33 cellular contexts compared by ENCODE assay signal in genomic region chr16:12721841-12722467, GRCh38.
A peak's percentile ranks its signal among the peaks of the same experiment; 100 is the strongest.
DNase-seq lines count a peak whose midpoint lies in the region; ATAC-seq, FAIRE-seq and TF ChIP-seq lines count a peak whose summit lies in the region.
"Had no signal": no experiment of that assay in that cellular context is flagged by ENCODE, and none has a peak within 500 bp of the region (broad histone marks: within the 10 kb centered on the region; RNA-seq: fewer than 3 reads in every experiment).

No MANE protein-coding gene starts in this region.

- no peak for TF ChIP-seq RAD21 in liver (IDR thresholded peaks at IDR 0.05)
- TF ChIP-seq RAD21 in HepG2 (CRISPR knock-in tag; IDR thresholded peaks at IDR 0.05), result no peak

- H3K27me3 Mint-ChIP-seq in CD4-positive, alpha-beta memory T cell, result no peaks in the 10 kb centered on the region
- H3K27me3 Mint-ChIP-seq: CD4-positive, CD25-positive, alpha-beta regulatory T cell; natural killer cell treated with Interleukin-12 subunit alpha and Interleukin-12 subunit beta and Interleukin-15 and Interleukin-18, amount 100 ng/mL, for 72 hours had no signal

- intact Hi-C loops in HepG2 (cut with micrococcal nuclease; ENCODE audit: unreplicated experiment), result no loop called here
- intact Hi-C loops in body of pancreas (cut with DNase I), result no loop called here
- intact Hi-C loops in left colon (cut with DNase I, micrococcal nuclease), result no loop called here
- intact Hi-C loops in CD4-positive, alpha-beta memory T cell (cut with micrococcal nuclease), result no loop called here

- no peak overlapping the region for H3K4me3 Mint-ChIP-seq in CD4-positive, alpha-beta memory T cell
- H3K4me3 Mint-ChIP-seq: CD4-positive, CD25-positive, alpha-beta regulatory T cell; natural killer cell treated with Interleukin-12 subunit alpha and Interleukin-12 subunit beta and Interleukin-15 and Interleukin-18, amount 100 ng/mL, for 72 hours had no signal

- ATAC-seq in HepG2, result no peak
- no peak for ATAC-seq in body of pancreas
- no peak for ATAC-seq in left colon
- ATAC-seq: A549; activated naive CD4-positive, alpha-beta T cell treated with anti-CD3 and anti-CD28 coated beads, Interleukin-2, amount 50 U/mL, for 72 hours had no signal

- H3K36me3 Mint-ChIP-seq in CD4-positive, alpha-beta memory T cell, result peaks cover 20 to 26% of the 10 kb centered on the region in 2 donors
- H3K36me3 Mint-ChIP-seq: activated naive CD4-positive, alpha-beta T cell treated with anti-CD3 and anti-CD28 coated beads, Interleukin-2, amount 50 U/mL, for 72 hours; natural killer cell treated with Interleukin-12 subunit alpha and Interleukin-12 subunit beta and Interleukin-15 and Interleukin-18, amount 100 ng/mL, for 72 hours had no signal

- no peaks in the 10 kb centered on the region for H3K9me3 ChIP-seq in liver (ENCODE audit: control insufficient read depth in 4 of 4, low read length in 3 of 4)
- no peaks in the 10 kb centered on the region for H3K9me3 ChIP-seq in HepG2 (ENCODE audit: low read length)
- H3K9me3 ChIP-seq in osteoblast (ENCODE audit: low read depth, low read length), result no peaks in the 10 kb centered on the region
- H3K9me3 ChIP-seq in body of pancreas, result no peaks in the 10 kb centered on the region
- H3K9me3 ChIP-seq in CD4-positive, alpha-beta memory T cell (ENCODE audit: control insufficient read depth in 1 of 2, low read length in 2 of 2), result no peaks in the 10 kb centered on the region
- H3K9me3 ChIP-seq: A549, ovary, Peyer's patch, stomach, transverse colon had no signal

- no peak for DNase-seq in HepG2 (ENCODE audit: low spot score)
- peak; percentile 92 for DNase-seq in foreskin melanocyte
- DNase-seq in osteoblast (ENCODE audit: insufficient read length, low spot score, missing footprints), result peak; percentile 47
- no peak for DNase-seq in body of pancreas
- no peak for DNase-seq in left colon
- no peak for DNase-seq in CD4-positive, alpha-beta memory T cell
- DNase-seq: activated CD4-positive, alpha-beta T cell treated with anti-CD3 and anti-CD28 coated beads for 48 hours; anterior cingulate cortex; CD4-positive, CD25-positive, alpha-beta regulatory T cell; DMS153; effector memory CD4-positive, alpha-beta T cell; H7; kidney glomerular epithelial cell; MM.1S; NCI-H2029 treated with DMSO at 0.1 percent for 48 hours; NCI-H2227 treated with DMSO at 0.1 percent for 48 hours; NCI-H69; ovary; Peyer's patch; SIG-M5; stimulated activated CD4-positive, alpha-beta T cell treated with anti-CD3 and anti-CD28 coated beads, Interleukin-4, amount 100 ng/mL, for 1 hour; stomach; T-helper 9 cell; transverse colon had no signal

- H4K20me1 ChIP-seq in HepG2 (ENCODE audit: insufficient read depth, low read length) (no peaks in the 10 kb centered on the region), osteoblast (ENCODE audit: insufficient read depth, low read length) (peaks cover 11% of the 10 kb centered on the region)

- CTCF ChIA-PET in HepG2 (lab: Yijun Ruan, JAX; ENCODE audit: low intra/inter-chr PET ratio, low total read pairs), result no interaction called here
- CTCF ChIA-PET in CD4-positive, alpha-beta memory T cell (lab: Charles Lee; ENCODE audit: partially characterized antibody), result no interaction called here

- BruUV-seq in HepG2 (replicated peaks; lab: Mats Ljungman, UMichigan), result no TSS peak

- no peak overlapping the region for H3K9ac ChIP-seq in liver (ENCODE audit: low read depth in 1 of 2, low read length in 2 of 2)
- H3K9ac ChIP-seq in HepG2 (ENCODE audit: insufficient read depth, low read depth, low read length), result no peak overlapping the region

- POLR2A ChIA-PET in HepG2 (lab: Yijun Ruan, JAX), result interaction anchor here (0.8 kb wide), 1 partner anchor 32 kb away, joined by 3 read pairs; no protein-coding TSS in a partner anchor
- POLR2A ChIA-PET in CD4-positive, alpha-beta memory T cell (lab: Charles Lee; ENCODE audit: partially characterized antibody), result no interaction called here

- H2AFZ ChIP-seq in HepG2 (ENCODE audit: low read length) (no peak overlapping the region), osteoblast (ENCODE audit: low read length) (no peak overlapping the region)

- no peak for TF ChIP-seq EP300 in HepG2 (IDR thresholded peaks at IDR 0.05; ENCODE audit: low read depth in 2 of 2, low read length in 2 of 2)
- TF ChIP-seq EP300 in HepG2 (CRISPR knock-in tag; IDR thresholded peaks at IDR 0.05; ENCODE audit: borderline replicate concordance), result no peak

- H3K79me2 ChIP-seq in HepG2 (ENCODE audit: insufficient read depth, low read length), result peaks cover 6% of the 10 kb centered on the region
- H3K79me2 ChIP-seq in osteoblast (ENCODE audit: insufficient read depth, low read length), result peaks cover 2% of the 10 kb centered on the region

- H3K9me3 Mint-ChIP-seq in CD4-positive, alpha-beta memory T cell, result peaks cover 0 to 8% (median 2%) of the 10 kb centered on the region in 8 donors
- H3K9me3 Mint-ChIP-seq: natural killer cell treated with Interleukin-12 subunit alpha and Interleukin-12 subunit beta and Interleukin-15 and Interleukin-18, amount 100 ng/mL, for 72 hours had no signal

- H3K4me3 ChIP-seq in liver (ENCODE audit: low read depth in 1 of 3, low read length in 3 of 3), result no peak overlapping the region
- H3K4me3 ChIP-seq in HepG2 (replicated peaks in 1 of 3; ENCODE audit: insufficient read depth in 1 of 3, low read depth in 2 of 3, low read length in 3 of 3), result no peak overlapping the region
- H3K4me3 ChIP-seq in osteoblast (ENCODE audit: insufficient read depth, low read length), result no peak overlapping the region
- no peak overlapping the region for H3K4me3 ChIP-seq in body of pancreas
- no peak overlapping the region for H3K4me3 ChIP-seq in CD4-positive, alpha-beta memory T cell (ENCODE audit: low read length in 2 of 2)
- H3K4me3 ChIP-seq: A549, cardiac muscle cell, coronary artery, ovary, Peyer's patch, stomach, transverse colon had no signal

- TF ChIP-seq CTCF in liver (IDR thresholded peaks at IDR 0.05; ENCODE audit: low read depth, low read length, missing input control) (no peak), HepG2 (CRISPR knock-in tag; IDR thresholded peaks at IDR 0.05) (no peak), osteoblast (IDR thresholded peaks at IDR 0.05; ENCODE audit: extremely low read depth, low read depth, low read length) (no peak), body of pancreas (IDR thresholded peaks at IDR 0.05) (no peak)

- 71% methylated on average over 11 of the region's 11 CpGs for WGBS in liver
- WGBS in HepG2 (ENCODE audit: low lambda C conversion rate), result 94% methylated on average over 11 of the region's 11 CpGs
- WGBS in body of pancreas, 2 donors, result 64 to 77% methylated on average over 10 to 11 of the region's 11 CpGs

- H3K4me1 Mint-ChIP-seq in CD4-positive, alpha-beta memory T cell, result peaks cover 0 to 1% (median under 1%) of the 10 kb centered on the region in 4 donors
- H3K4me1 Mint-ChIP-seq: CD4-positive, CD25-positive, alpha-beta regulatory T cell had no signal

- H3K4me2 ChIP-seq in HepG2 (ENCODE audit: low read depth, low read length), result no peak overlapping the region
- no peak overlapping the region for H3K4me2 ChIP-seq in osteoblast (ENCODE audit: insufficient read depth, low read length)
- H3K4me2 ChIP-seq: A549 had no signal

- in situ Hi-C loops in HepG2 (cut with HindIII; ENCODE audit: extremely low pct_ligation_motif_present, low pct_unique_long_range_greater_than_20kb), result no loop called here

- H3K4me1 ChIP-seq in liver (ENCODE audit: control insufficient read depth in 4 of 4, insufficient read depth in 4 of 4, low read length in 3 of 4) (no peaks in the 10 kb centered on the region), HepG2 (ENCODE audit: insufficient read depth, low read length) (peaks cover 4% of the 10 kb centered on the region), osteoblast (ENCODE audit: insufficient read depth, low read length) (no peaks in the 10 kb centered on the region), body of pancreas (no peaks in the 10 kb centered on the region)
- no peaks in the 10 kb centered on the region for H3K4me1 ChIP-seq in CD4-positive, alpha-beta memory T cell (ENCODE audit: insufficient read depth, low read length)
- H3K4me1 ChIP-seq: A549, Peyer's patch, stomach, transverse colon had no signal

- no peak for FAIRE-seq in HepG2 (lab: Jason Lieb, UNC)
- FAIRE-seq: A549, GM12891 had no signal

- H3K27me3 ChIP-seq in liver (ENCODE audit: control insufficient read depth in 4 of 4, insufficient read depth in 4 of 4, low read length in 3 of 4) (no peaks in the 10 kb centered on the region), HepG2 (ENCODE audit: control insufficient read depth in 1 of 2, insufficient read depth in 2 of 2, low read length in 2 of 2) (no peaks in the 10 kb centered on the region), osteoblast (ENCODE audit: insufficient read depth, low read length) (no peaks in the 10 kb centered on the region), body of pancreas (no peaks in the 10 kb centered on the region)
- H3K27me3 ChIP-seq in CD4-positive, alpha-beta memory T cell (ENCODE audit: insufficient read depth, low read length), result no peaks in the 10 kb centered on the region
- H3K27me3 ChIP-seq: cardiac muscle cell, ovary, Peyer's patch, stomach, transverse colon had no signal

- no peak overlapping the region for H3K27ac Mint-ChIP-seq in CD4-positive, alpha-beta memory T cell
- H3K27ac Mint-ChIP-seq: activated naive CD4-positive, alpha-beta T cell treated with anti-CD3 and anti-CD28 coated beads, Interleukin-2, amount 50 U/mL, for 72 hours; CD4-positive, CD25-positive, alpha-beta regulatory T cell; natural killer cell treated with Interleukin-12 subunit alpha and Interleukin-12 subunit beta and Interleukin-15 and Interleukin-18, amount 100 ng/mL, for 72 hours had no signal

- no peak for TF ChIP-seq POLR2A in HepG2 (IDR thresholded peaks at IDR 0.05; ENCODE audit: insufficient read depth in 1 of 2, low read depth in 2 of 2, low read length in 2 of 2)
- no peak for TF ChIP-seq POLR2A in body of pancreas (IDR thresholded peaks at IDR 0.05)

- H3K36me3 ChIP-seq in liver (ENCODE audit: control insufficient read depth in 4 of 4, insufficient read depth in 3 of 4, low read depth in 1 of 4, low read length in 3 of 4), result peaks cover 0 to 8% (median 1%) of the 10 kb centered on the region in 4 donors
- peaks cover 26 to 45% of the 10 kb centered on the region in 2 experiments for H3K36me3 ChIP-seq in HepG2 (replicated peaks in 1 of 2; ENCODE audit: control insufficient read depth in 1 of 2, insufficient read depth in 2 of 2, low read length in 2 of 2)
- no peaks in the 10 kb centered on the region for H3K36me3 ChIP-seq in osteoblast (ENCODE audit: insufficient read depth, low read length)
- no peaks in the 10 kb centered on the region for H3K36me3 ChIP-seq in body of pancreas (replicated peaks in 1 of 2; ENCODE audit: insufficient read depth in 1 of 2, low read depth in 2 of 2)
- H3K36me3 ChIP-seq in CD4-positive, alpha-beta memory T cell (ENCODE audit: insufficient read depth, low read length), result no peaks in the 10 kb centered on the region
- H3K36me3 ChIP-seq: cardiac muscle cell, ovary, Peyer's patch, transverse colon, WERI-Rb-1 had no signal

- H3K27ac ChIP-seq in liver (ENCODE audit: low read depth in 1 of 2, low read length in 2 of 2) (no peak overlapping the region), HepG2 (ENCODE audit: extremely low read length, insufficient read depth, low read length) (no peak overlapping the region), osteoblast (ENCODE audit: low read depth, low read length) (no peak overlapping the region), temporal lobe (ENCODE audit: low read depth, low read length) (peak overlapping the region; percentile 63), body of pancreas (no peak overlapping the region)
- H3K27ac ChIP-seq in CD4-positive, alpha-beta memory T cell (ENCODE audit: low read depth, low read length), result no peak overlapping the region
- H3K27ac ChIP-seq: A549, cardiac muscle cell, coronary artery, ovary, Peyer's patch, stomach, transverse colon, WERI-Rb-1 had no signal

Comparison
In these comparisons a context has a peak if more than half of its experiments do, and no peak if none do; other contexts are left out.
1. DNase-seq: peak in foreskin melanocyte (single experiment) and osteoblast (single experiment); none in HepG2 (single experiment), body of pancreas (0 of 4), left colon (0 of 2) and CD4-positive, alpha-beta memory T cell (0 of 5).